In genomic region chr15:81930582-81931369, GRCh38 we compare ENCODE assay signal across 1 cellular context.
TF ChIP-seq lines count a peak whose summit lies in the region.

No MANE protein-coding gene starts in this region.

TF ChIP-seq in K562, 482 proteins besides CTCF, POLR2A, EP300 and RAD21 (continued from another document):
- TF ChIP-seq, protein P1, sequence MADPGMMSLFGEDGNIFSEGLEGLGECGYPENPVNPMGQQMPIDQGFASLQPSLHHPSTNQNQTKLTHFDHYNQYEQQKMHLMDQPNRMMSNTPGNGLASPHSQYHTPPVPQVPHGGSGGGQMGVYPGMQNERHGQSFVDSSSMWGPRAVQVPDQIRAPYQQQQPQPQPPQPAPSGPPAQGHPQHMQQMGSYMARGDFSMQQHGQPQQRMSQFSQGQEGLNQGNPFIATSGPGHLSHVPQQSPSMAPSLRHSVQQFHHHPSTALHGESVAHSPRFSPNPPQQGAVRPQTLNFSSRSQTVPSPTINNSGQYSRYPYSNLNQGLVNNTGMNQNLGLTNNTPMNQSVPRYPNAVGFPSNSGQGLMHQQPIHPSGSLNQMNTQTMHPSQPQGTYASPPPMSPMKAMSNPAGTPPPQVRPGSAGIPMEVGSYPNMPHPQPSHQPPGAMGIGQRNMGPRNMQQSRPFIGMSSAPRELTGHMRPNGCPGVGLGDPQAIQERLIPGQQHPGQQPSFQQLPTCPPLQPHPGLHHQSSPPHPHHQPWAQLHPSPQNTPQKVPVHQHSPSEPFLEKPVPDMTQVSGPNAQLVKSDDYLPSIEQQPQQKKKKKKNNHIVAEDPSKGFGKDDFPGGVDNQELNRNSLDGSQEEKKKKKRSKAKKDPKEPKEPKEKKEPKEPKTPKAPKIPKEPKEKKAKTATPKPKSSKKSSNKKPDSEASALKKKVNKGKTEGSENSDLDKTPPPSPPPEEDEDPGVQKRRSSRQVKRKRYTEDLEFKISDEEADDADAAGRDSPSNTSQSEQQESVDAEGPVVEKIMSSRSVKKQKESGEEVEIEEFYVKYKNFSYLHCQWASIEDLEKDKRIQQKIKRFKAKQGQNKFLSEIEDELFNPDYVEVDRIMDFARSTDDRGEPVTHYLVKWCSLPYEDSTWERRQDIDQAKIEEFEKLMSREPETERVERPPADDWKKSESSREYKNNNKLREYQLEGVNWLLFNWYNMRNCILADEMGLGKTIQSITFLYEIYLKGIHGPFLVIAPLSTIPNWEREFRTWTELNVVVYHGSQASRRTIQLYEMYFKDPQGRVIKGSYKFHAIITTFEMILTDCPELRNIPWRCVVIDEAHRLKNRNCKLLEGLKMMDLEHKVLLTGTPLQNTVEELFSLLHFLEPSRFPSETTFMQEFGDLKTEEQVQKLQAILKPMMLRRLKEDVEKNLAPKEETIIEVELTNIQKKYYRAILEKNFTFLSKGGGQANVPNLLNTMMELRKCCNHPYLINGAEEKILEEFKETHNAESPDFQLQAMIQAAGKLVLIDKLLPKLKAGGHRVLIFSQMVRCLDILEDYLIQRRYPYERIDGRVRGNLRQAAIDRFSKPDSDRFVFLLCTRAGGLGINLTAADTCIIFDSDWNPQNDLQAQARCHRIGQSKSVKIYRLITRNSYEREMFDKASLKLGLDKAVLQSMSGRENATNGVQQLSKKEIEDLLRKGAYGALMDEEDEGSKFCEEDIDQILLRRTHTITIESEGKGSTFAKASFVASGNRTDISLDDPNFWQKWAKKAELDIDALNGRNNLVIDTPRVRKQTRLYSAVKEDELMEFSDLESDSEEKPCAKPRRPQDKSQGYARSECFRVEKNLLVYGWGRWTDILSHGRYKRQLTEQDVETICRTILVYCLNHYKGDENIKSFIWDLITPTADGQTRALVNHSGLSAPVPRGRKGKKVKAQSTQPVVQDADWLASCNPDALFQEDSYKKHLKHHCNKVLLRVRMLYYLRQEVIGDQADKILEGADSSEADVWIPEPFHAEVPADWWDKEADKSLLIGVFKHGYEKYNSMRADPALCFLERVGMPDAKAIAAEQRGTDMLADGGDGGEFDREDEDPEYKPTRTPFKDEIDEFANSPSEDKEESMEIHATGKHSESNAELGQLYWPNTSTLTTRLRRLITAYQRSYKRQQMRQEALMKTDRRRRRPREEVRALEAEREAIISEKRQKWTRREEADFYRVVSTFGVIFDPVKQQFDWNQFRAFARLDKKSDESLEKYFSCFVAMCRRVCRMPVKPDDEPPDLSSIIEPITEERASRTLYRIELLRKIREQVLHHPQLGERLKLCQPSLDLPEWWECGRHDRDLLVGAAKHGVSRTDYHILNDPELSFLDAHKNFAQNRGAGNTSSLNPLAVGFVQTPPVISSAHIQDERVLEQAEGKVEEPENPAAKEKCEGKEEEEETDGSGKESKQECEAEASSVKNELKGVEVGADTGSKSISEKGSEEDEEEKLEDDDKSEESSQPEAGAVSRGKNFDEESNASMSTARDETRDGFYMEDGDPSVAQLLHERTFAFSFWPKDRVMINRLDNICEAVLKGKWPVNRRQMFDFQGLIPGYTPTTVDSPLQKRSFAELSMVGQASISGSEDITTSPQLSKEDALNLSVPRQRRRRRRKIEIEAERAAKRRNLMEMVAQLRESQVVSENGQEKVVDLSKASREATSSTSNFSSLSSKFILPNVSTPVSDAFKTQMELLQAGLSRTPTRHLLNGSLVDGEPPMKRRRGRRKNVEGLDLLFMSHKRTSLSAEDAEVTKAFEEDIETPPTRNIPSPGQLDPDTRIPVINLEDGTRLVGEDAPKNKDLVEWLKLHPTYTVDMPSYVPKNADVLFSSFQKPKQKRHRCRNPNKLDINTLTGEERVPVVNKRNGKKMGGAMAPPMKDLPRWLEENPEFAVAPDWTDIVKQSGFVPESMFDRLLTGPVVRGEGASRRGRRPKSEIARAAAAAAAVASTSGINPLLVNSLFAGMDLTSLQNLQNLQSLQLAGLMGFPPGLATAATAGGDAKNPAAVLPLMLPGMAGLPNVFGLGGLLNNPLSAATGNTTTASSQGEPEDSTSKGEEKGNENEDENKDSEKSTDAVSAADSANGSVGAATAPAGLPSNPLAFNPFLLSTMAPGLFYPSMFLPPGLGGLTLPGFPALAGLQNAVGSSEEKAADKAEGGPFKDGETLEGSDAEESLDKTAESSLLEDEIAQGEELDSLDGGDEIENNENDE (IDR thresholded peaks at IDR 0.05; ENCODE audit: low read depth, low read length) = no peak
- TF ChIP-seq PTTG1 (tag; IDR thresholded peaks at IDR 0.05; ENCODE audit: low read depth) (no peak), MEF2A (IDR thresholded peaks at IDR 0.05; ENCODE audit: control insufficient read depth, low read depth, low read length) (no peak), RBM25 (IDR thresholded peaks at IDR 0.05; ENCODE audit: low read depth, low read length, severe bottlenecking) (no peak), E2F5 (CRISPR knock-in tag; IDR thresholded peaks at IDR 0.05) (no peak), POLR2AphosphoS5 (IDR thresholded peaks at IDR 0.05; ENCODE audit: control insufficient read depth, insufficient read depth, low read depth, low read length) (no peak), SMARCC2 (IDR thresholded peaks at IDR 0.05; ENCODE audit: low read depth) (no peak), FOXJ3 (CRISPR knock-in tag; IDR thresholded peaks at IDR 0.05) (no peak), CBX1 (IDR thresholded peaks at IDR 0.05; ENCODE audit: low read depth) (no peak), U2AF1 (optimal IDR thresholded peaks at IDR 0.05; ENCODE audit: low read depth, low read length) (no peak), ZNF121 (CRISPR knock-in tag; conservative IDR thresholded peaks at IDR 0.05) (peak; percentile 52), SRF (CRISPR knock-in tag; IDR thresholded peaks at IDR 0.05) (no peak), L3MBTL2 (IDR thresholded peaks at IDR 0.05) (0 out of 2 replicates have a peak, but pooled peaks have one; percentile 50), BCOR (IDR thresholded peaks at IDR 0.05) (peak; percentile 51; the same call in 1 of the 2 replicates), SIX5 (IDR thresholded peaks at IDR 0.05; ENCODE audit: borderline replicate concordance in 1 of 2, insufficient read depth in 1 of 2, low read depth in 1 of 2, low read length in 2 of 2) (no peak), ZNF584 (CRISPR knock-in tag; IDR thresholded peaks at IDR 0.05; ENCODE audit: low read depth) (no peak), MCM7 (IDR thresholded peaks at IDR 0.05) (no peak)
- TF ChIP-seq, protein P2, sequence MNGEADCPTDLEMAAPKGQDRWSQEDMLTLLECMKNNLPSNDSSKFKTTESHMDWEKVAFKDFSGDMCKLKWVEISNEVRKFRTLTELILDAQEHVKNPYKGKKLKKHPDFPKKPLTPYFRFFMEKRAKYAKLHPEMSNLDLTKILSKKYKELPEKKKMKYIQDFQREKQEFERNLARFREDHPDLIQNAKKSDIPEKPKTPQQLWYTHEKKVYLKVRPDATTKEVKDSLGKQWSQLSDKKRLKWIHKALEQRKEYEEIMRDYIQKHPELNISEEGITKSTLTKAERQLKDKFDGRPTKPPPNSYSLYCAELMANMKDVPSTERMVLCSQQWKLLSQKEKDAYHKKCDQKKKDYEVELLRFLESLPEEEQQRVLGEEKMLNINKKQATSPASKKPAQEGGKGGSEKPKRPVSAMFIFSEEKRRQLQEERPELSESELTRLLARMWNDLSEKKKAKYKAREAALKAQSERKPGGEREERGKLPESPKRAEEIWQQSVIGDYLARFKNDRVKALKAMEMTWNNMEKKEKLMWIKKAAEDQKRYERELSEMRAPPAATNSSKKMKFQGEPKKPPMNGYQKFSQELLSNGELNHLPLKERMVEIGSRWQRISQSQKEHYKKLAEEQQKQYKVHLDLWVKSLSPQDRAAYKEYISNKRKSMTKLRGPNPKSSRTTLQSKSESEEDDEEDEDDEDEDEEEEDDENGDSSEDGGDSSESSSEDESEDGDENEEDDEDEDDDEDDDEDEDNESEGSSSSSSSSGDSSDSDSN (IDR thresholded peaks at IDR 0.05; ENCODE audit: borderline replicate concordance in 1 of 2, low read depth in 2 of 2, low read length in 2 of 2) = no peak
- TF ChIP-seq, protein P3, sequence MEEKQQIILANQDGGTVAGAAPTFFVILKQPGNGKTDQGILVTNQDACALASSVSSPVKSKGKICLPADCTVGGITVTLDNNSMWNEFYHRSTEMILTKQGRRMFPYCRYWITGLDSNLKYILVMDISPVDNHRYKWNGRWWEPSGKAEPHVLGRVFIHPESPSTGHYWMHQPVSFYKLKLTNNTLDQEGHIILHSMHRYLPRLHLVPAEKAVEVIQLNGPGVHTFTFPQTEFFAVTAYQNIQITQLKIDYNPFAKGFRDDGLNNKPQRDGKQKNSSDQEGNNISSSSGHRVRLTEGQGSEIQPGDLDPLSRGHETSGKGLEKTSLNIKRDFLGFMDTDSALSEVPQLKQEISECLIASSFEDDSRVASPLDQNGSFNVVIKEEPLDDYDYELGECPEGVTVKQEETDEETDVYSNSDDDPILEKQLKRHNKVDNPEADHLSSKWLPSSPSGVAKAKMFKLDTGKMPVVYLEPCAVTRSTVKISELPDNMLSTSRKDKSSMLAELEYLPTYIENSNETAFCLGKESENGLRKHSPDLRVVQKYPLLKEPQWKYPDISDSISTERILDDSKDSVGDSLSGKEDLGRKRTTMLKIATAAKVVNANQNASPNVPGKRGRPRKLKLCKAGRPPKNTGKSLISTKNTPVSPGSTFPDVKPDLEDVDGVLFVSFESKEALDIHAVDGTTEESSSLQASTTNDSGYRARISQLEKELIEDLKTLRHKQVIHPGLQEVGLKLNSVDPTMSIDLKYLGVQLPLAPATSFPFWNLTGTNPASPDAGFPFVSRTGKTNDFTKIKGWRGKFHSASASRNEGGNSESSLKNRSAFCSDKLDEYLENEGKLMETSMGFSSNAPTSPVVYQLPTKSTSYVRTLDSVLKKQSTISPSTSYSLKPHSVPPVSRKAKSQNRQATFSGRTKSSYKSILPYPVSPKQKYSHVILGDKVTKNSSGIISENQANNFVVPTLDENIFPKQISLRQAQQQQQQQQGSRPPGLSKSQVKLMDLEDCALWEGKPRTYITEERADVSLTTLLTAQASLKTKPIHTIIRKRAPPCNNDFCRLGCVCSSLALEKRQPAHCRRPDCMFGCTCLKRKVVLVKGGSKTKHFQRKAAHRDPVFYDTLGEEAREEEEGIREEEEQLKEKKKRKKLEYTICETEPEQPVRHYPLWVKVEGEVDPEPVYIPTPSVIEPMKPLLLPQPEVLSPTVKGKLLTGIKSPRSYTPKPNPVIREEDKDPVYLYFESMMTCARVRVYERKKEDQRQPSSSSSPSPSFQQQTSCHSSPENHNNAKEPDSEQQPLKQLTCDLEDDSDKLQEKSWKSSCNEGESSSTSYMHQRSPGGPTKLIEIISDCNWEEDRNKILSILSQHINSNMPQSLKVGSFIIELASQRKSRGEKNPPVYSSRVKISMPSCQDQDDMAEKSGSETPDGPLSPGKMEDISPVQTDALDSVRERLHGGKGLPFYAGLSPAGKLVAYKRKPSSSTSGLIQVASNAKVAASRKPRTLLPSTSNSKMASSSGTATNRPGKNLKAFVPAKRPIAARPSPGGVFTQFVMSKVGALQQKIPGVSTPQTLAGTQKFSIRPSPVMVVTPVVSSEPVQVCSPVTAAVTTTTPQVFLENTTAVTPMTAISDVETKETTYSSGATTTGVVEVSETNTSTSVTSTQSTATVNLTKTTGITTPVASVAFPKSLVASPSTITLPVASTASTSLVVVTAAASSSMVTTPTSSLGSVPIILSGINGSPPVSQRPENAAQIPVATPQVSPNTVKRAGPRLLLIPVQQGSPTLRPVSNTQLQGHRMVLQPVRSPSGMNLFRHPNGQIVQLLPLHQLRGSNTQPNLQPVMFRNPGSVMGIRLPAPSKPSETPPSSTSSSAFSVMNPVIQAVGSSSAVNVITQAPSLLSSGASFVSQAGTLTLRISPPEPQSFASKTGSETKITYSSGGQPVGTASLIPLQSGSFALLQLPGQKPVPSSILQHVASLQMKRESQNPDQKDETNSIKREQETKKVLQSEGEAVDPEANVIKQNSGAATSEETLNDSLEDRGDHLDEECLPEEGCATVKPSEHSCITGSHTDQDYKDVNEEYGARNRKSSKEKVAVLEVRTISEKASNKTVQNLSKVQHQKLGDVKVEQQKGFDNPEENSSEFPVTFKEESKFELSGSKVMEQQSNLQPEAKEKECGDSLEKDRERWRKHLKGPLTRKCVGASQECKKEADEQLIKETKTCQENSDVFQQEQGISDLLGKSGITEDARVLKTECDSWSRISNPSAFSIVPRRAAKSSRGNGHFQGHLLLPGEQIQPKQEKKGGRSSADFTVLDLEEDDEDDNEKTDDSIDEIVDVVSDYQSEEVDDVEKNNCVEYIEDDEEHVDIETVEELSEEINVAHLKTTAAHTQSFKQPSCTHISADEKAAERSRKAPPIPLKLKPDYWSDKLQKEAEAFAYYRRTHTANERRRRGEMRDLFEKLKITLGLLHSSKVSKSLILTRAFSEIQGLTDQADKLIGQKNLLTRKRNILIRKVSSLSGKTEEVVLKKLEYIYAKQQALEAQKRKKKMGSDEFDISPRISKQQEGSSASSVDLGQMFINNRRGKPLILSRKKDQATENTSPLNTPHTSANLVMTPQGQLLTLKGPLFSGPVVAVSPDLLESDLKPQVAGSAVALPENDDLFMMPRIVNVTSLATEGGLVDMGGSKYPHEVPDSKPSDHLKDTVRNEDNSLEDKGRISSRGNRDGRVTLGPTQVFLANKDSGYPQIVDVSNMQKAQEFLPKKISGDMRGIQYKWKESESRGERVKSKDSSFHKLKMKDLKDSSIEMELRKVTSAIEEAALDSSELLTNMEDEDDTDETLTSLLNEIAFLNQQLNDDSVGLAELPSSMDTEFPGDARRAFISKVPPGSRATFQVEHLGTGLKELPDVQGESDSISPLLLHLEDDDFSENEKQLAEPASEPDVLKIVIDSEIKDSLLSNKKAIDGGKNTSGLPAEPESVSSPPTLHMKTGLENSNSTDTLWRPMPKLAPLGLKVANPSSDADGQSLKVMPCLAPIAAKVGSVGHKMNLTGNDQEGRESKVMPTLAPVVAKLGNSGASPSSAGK (IDR thresholded peaks at IDR 0.05) = peak; percentile 43
- TF ChIP-seq, protein P4, sequence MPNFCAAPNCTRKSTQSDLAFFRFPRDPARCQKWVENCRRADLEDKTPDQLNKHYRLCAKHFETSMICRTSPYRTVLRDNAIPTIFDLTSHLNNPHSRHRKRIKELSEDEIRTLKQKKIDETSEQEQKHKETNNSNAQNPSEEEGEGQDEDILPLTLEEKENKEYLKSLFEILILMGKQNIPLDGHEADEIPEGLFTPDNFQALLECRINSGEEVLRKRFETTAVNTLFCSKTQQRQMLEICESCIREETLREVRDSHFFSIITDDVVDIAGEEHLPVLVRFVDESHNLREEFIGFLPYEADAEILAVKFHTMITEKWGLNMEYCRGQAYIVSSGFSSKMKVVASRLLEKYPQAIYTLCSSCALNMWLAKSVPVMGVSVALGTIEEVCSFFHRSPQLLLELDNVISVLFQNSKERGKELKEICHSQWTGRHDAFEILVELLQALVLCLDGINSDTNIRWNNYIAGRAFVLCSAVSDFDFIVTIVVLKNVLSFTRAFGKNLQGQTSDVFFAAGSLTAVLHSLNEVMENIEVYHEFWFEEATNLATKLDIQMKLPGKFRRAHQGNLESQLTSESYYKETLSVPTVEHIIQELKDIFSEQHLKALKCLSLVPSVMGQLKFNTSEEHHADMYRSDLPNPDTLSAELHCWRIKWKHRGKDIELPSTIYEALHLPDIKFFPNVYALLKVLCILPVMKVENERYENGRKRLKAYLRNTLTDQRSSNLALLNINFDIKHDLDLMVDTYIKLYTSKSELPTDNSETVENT (CRISPR knock-in tag; IDR thresholded peaks at IDR 0.05) = no peak
